ENCODE assay signal across 1 cellular context in genomic region chr1:187413770-187414169, GRCh38.
TF ChIP-seq lines count a peak whose summit lies in the region.

No MANE protein-coding gene starts in this region.

TF ChIP-seq in HCT116, 20 proteins besides CTCF, POLR2A, EP300 and RAD21 (continued from another document):
- no peak for TF ChIP-seq EZH2phosphoT487 (IDR thresholded peaks at IDR 0.05; ENCODE audit: borderline replicate concordance)
- TF ChIP-seq JUND (IDR thresholded peaks at IDR 0.05): no peak
- TF ChIP-seq SIN3A (IDR thresholded peaks at IDR 0.05; ENCODE audit: low read depth): no peak
- TF ChIP-seq, protein P1, sequence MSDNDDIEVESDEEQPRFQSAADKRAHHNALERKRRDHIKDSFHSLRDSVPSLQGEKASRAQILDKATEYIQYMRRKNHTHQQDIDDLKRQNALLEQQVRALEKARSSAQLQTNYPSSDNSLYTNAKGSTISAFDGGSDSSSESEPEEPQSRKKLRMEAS (IDR thresholded peaks at IDR 0.05): no peak
- TF ChIP-seq ELF1 (IDR thresholded peaks at IDR 0.05; ENCODE audit: borderline replicate concordance, low read depth): no peak
- TF ChIP-seq, protein P2, sequence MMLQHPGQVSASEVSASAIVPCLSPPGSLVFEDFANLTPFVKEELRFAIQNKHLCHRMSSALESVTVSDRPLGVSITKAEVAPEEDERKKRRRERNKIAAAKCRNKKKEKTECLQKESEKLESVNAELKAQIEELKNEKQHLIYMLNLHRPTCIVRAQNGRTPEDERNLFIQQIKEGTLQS (IDR thresholded peaks at IDR 0.05): no peak
- TF ChIP-seq FOSL1 (IDR thresholded peaks at IDR 0.05; ENCODE audit: low read depth): no peak
- no peak for TF ChIP-seq CBX3 (IDR thresholded peaks at IDR 0.05; ENCODE audit: low read depth)
- TF ChIP-seq EGR1 (IDR thresholded peaks at IDR 0.05; ENCODE audit: low read depth): no peak
